Comparison of ENCODE assay signal across 24 cellular contexts in the genomic region with DNA sequence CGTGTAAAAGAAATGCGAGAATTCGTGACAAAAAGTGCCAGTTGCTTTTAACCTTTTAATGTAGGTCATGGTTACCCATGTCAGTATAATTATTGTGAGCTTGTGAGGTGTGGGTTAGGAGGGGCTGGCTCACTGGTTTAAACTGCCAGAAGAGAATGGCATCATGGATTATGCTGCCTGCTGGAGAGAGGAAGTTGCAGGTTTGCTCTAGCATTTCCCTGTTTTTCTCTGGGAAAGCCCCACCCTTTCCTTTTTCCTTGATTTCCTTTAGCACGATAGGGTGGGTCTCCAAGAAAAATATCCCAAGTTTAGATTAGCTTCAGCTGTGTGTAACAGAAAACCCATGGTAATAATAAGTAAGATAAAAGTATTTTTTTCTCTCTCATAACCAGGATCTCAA.
"Had no signal": no experiment of that assay in that cellular context is flagged by ENCODE, and none has a peak within 500 bp of the region (broad histone marks: within the 10 kb centered on the region; RNA-seq: fewer than 3 reads in every experiment).

No MANE protein-coding gene starts in this region.

- H3K27ac ChIP-seq: hepatocyte, neural progenitor cell, prostate gland, right lobe of liver, transverse colon, VCaP had no signal

- H3K4me3 ChIP-seq: coronary artery, hepatocyte, neural progenitor cell, prostate gland, right lobe of liver, skin epidermis, transverse colon had no signal

- H3K4me3 Mint-ChIP-seq: activated CD4-positive, alpha-beta memory T cell treated with anti-CD3 and anti-CD28 coated beads, Interleukin-2, amount 10 ng/mL, durations not matched to agents 7 days and 5 days; activated CD4-positive, alpha-beta T cell treated with anti-CD3 and anti-CD28 coated beads, Interleukin-2, amount 10 ng/mL, durations not matched to agents 24 days and 14 days; activated naive CD4-positive, alpha-beta T cell treated with anti-CD3 and anti-CD28 coated beads for 36 hours; activated naive CD8-positive, alpha-beta T cell treated with anti-CD3 and anti-CD28 coated beads, Interleukin-2, amount 10 ng/mL, durations not matched to agents 7 days and 5 days; activated T-cell treated with anti-CD3 and anti-CD28 coated beads, Interleukin-2, amount 50 U/mL, for 72 hours; naive B cell; neural progenitor cell; stimulated activated naive B cell treated with anti-CD40 and anti-IgM and Interleukin-4, amounts not matched to agents 10 μg/mL and 1 μg/mL and 100 μg/mL, for 72 hours; T-helper 2 cell treated with Interferon-gamma antibody and Interleukin-4, amounts not matched to agents 5 μg/mL and 100 μg/mL, for 36 hours had no signal

- H3K27ac Mint-ChIP-seq: activated CD4-positive, alpha-beta memory T cell treated with anti-CD3 and anti-CD28 coated beads, Interleukin-2, amount 10 ng/mL, durations not matched to agents 7 days and 5 days; activated CD4-positive, alpha-beta T cell treated with anti-CD3 and anti-CD28 coated beads, Interleukin-2, amount 10 ng/mL, durations not matched to agents 24 days and 14 days; activated naive CD4-positive, alpha-beta T cell treated with anti-CD3 and anti-CD28 coated beads for 36 hours; activated naive CD8-positive, alpha-beta T cell treated with anti-CD3 and anti-CD28 coated beads, Interleukin-2, amount 10 ng/mL, durations not matched to agents 7 days and 5 days; activated T-cell treated with anti-CD3 and anti-CD28 coated beads, Interleukin-2, amount 50 U/mL, for 72 hours; neural progenitor cell; stimulated activated naive B cell treated with anti-CD40 and anti-IgM and Interleukin-4, amounts not matched to agents 10 μg/mL and 1 μg/mL and 100 μg/mL, for 72 hours; T-helper 2 cell treated with Interferon-gamma antibody and Interleukin-4, amounts not matched to agents 5 μg/mL and 100 μg/mL, for 36 hours had no signal

- H3K4me1 ChIP-seq: neural progenitor cell, prostate gland, right lobe of liver, transverse colon had no signal

- H3K36me3 ChIP-seq: neural progenitor cell, prostate gland, right lobe of liver, transverse colon had no signal

- H3K9me3 Mint-ChIP-seq: activated CD4-positive, alpha-beta memory T cell treated with anti-CD3 and anti-CD28 coated beads, Interleukin-2, amount 10 ng/mL, durations not matched to agents 7 days and 5 days; activated CD4-positive, alpha-beta T cell treated with anti-CD3 and anti-CD28 coated beads, Interleukin-2, amount 10 ng/mL, durations not matched to agents 24 days and 14 days; activated naive CD4-positive, alpha-beta T cell treated with anti-CD3 and anti-CD28 coated beads for 36 hours; activated naive CD8-positive, alpha-beta T cell treated with anti-CD3 and anti-CD28 coated beads, Interleukin-2, amount 10 ng/mL, durations not matched to agents 7 days and 5 days; activated T-cell treated with anti-CD3 and anti-CD28 coated beads, Interleukin-2, amount 50 U/mL, for 72 hours; naive B cell; neural progenitor cell; stimulated activated naive B cell treated with anti-CD40 and anti-IgM and Interleukin-4, amounts not matched to agents 10 μg/mL and 1 μg/mL and 100 μg/mL, for 72 hours; T-helper 2 cell treated with Interferon-gamma antibody and Interleukin-4, amounts not matched to agents 5 μg/mL and 100 μg/mL, for 36 hours had no signal

- DNase-seq: activated CD4-positive, alpha-beta memory T cell treated with anti-CD3 and anti-CD28 coated beads, Interleukin-2, amount 10 ng/mL, durations not matched to agents 7 days and 5 days; activated CD4-positive, alpha-beta T cell treated with anti-CD3 and anti-CD28 coated beads, Interleukin-2, amount 10 ng/mL, durations not matched to agents 24 days and 14 days; activated effector memory CD4-positive, alpha-beta T cell treated with Interleukin-2 at 50 U/mL for 16 hours; activated naive CD4-positive, alpha-beta T cell treated with anti-CD3 and anti-CD28 coated beads for 36 hours; activated naive CD8-positive, alpha-beta T cell treated with anti-CD3 and anti-CD28 coated beads, Interleukin-2, amount 10 ng/mL, durations not matched to agents 7 days and 5 days; activated T-cell treated with anti-CD3 and anti-CD28 coated beads, Interleukin-2, amount 50 U/mL, for 72 hours; amygdala; cerebellar nuclear complex; erythroblast; foreskin fibroblast; kidney glomerular epithelial cell; naive B cell; right lobe of liver; stimulated activated naive B cell treated with anti-CD40 and anti-IgM and Interleukin-4, amounts not matched to agents 10 μg/mL and 1 μg/mL and 100 μg/mL, for 72 hours; transverse colon had no signal

- H3K27me3 ChIP-seq: hepatocyte, neural progenitor cell, right lobe of liver had no signal

- ATAC-seq: activated CD4-positive, CD25-positive, alpha-beta regulatory T cell treated with anti-CD3 and anti-CD28 coated beads, Interleukin-2, amount 50 U/mL, for 24 hours; activated T-cell treated with anti-CD3 and anti-CD28 coated beads, Interleukin-2, amount 50 U/mL, for 72 hours; right lobe of liver; SK-N-SH treated with all-trans-retinoic acid at 6 μM for 48 hours; stimulated activated naive B cell treated with anti-CD40 and anti-IgM and Interleukin-4, amounts not matched to agents 10 μg/mL and 1 μg/mL and 100 μg/mL, for 72 hours had no signal

- H3K9me3 ChIP-seq: prostate gland, right lobe of liver, transverse colon had no signal

- H3K4me1 Mint-ChIP-seq: activated CD4-positive, alpha-beta memory T cell treated with anti-CD3 and anti-CD28 coated beads, Interleukin-2, amount 10 ng/mL, durations not matched to agents 7 days and 5 days; activated CD4-positive, alpha-beta T cell treated with anti-CD3 and anti-CD28 coated beads, Interleukin-2, amount 10 ng/mL, durations not matched to agents 24 days and 14 days; activated naive CD8-positive, alpha-beta T cell treated with anti-CD3 and anti-CD28 coated beads, Interleukin-2, amount 10 ng/mL, durations not matched to agents 7 days and 5 days had no signal

- H3K36me3 Mint-ChIP-seq: activated naive CD8-positive, alpha-beta T cell treated with anti-CD3 and anti-CD28 coated beads, Interleukin-2, amount 10 ng/mL, durations not matched to agents 7 days and 5 days; naive B cell; neural progenitor cell; stimulated activated naive B cell treated with anti-CD40 and anti-IgM and Interleukin-4, amounts not matched to agents 10 μg/mL and 1 μg/mL and 100 μg/mL, for 72 hours had no signal
